In genomic region chr4:176425035-176425434, GRCh38 we compare ENCODE assay signal across 23 cellular contexts.
DNase-seq lines count a peak whose midpoint lies in the region; ATAC-seq and TF ChIP-seq lines count a peak whose summit lies in the region.
"Had no signal": no experiment of that assay in that cellular context is flagged by ENCODE, and none has a peak within 500 bp of the region (broad histone marks: within the 10 kb centered on the region; RNA-seq: fewer than 3 reads in every experiment).

No MANE protein-coding gene starts in this region.

- H3K36me3 ChIP-seq in SK-N-SH (replicated peaks in 1 of 2; ENCODE audit: control insufficient read depth in 1 of 2, insufficient read depth in 2 of 2, low read length in 1 of 2), result no peaks in the 10 kb centered on the region
- H3K36me3 ChIP-seq in RWPE2 (ENCODE audit: low read depth), result no peaks in the 10 kb centered on the region
- H3K36me3 ChIP-seq in left ventricle myocardium inferior, result no peaks in the 10 kb centered on the region
- H3K36me3 ChIP-seq: BE2C, neural progenitor cell, sigmoid colon had no signal

- no peaks in the 10 kb centered on the region for H3K9me3 ChIP-seq in SK-N-SH
- H3K9me3 ChIP-seq in RWPE2 (ENCODE audit: severe bottlenecking), result no peaks in the 10 kb centered on the region
- no peaks in the 10 kb centered on the region for H3K9me3 ChIP-seq in left ventricle myocardium inferior (replicated peaks)
- H3K9me3 ChIP-seq: BE2C, sigmoid colon had no signal

- no peaks in the 10 kb centered on the region for H4K20me1 ChIP-seq in SK-N-SH (ENCODE audit: insufficient read depth)

- H3K9ac ChIP-seq in SK-N-SH, result no peak overlapping the region
- H3K9ac ChIP-seq: neural progenitor cell had no signal

- H3K4me3 ChIP-seq in SK-N-SH (ENCODE audit: low read depth in 2 of 2, low read length in 1 of 2), result no peak overlapping the region
- H3K4me3 ChIP-seq in RWPE2 (ENCODE audit: severe bottlenecking), result no peak overlapping the region
- H3K4me3 ChIP-seq in left ventricle myocardium inferior, result no peak overlapping the region
- H3K4me3 ChIP-seq: neural progenitor cell, sigmoid colon had no signal

- TF ChIP-seq RAD21 in SK-N-SH (IDR thresholded peaks at IDR 0.05; ENCODE audit: low read length), result no peak

- intact Hi-C loops in left ventricle myocardium inferior (cut with micrococcal nuclease), result no loop called here

- no peaks in the 10 kb centered on the region for H3K79me2 ChIP-seq in SK-N-SH (ENCODE audit: insufficient read depth)

- POLR2A ChIA-PET in SK-N-SH (lab: Yijun Ruan, JAX), result no interaction called here

- ATAC-seq in SK-N-SH treated with all-trans-retinoic acid at 6 μM for 48 hours (no peak), RWPE2 (ENCODE audit: low read depth) (peak; percentile 84)
- ATAC-seq: WTC11 had no signal

- DNase-seq in SK-N-SH (no peak), RWPE2 (ENCODE audit: low spot score) (no peak), fibroblast of peridontal ligament (ENCODE audit: extremely low read depth) (peak; percentile 42), NK-92 (lab: John Stamatoyannopoulos, UW; ENCODE audit: unreplicated experiment) (no peak), left ventricle myocardium inferior (no peak), 8988T (no peak)
- DNase-seq in stimulated activated CD4-positive, alpha-beta T cell treated with anti-CD3 and anti-CD28 coated beads, Interleukin-2, amount 100 ng/mL, for 48 hours, result no peak
- DNase-seq: activated CD4-positive, alpha-beta memory T cell treated with anti-CD3 and anti-CD28 coated beads for 36 hours; activated CD8-positive, alpha-beta memory T cell treated with anti-CD3 and anti-CD28 coated beads, Interleukin-2, amount 50 U/mL, for 48 hours; BE2C; DMS53; erythroblast; NCI-H1092; NCI-H2029; NCI-H345; SHP77; sigmoid colon; SW 1271; trophoblast cell had no signal

- H3K4me1 ChIP-seq in SK-N-SH (ENCODE audit: control insufficient read depth in 1 of 2, insufficient read depth in 2 of 2, low read depth in 1 of 2, low read length in 1 of 2) (no peaks in the 10 kb centered on the region; a peak in 1 of 4 replicates), RWPE2 (ENCODE audit: insufficient read depth, poor library complexity, severe bottlenecking) (peaks cover 21% of the 10 kb centered on the region), left ventricle myocardium inferior (no peaks in the 10 kb centered on the region)
- H3K4me1 ChIP-seq: BE2C, neural progenitor cell, sigmoid colon had no signal

- TF ChIP-seq EP300 in SK-N-SH (IDR thresholded peaks at IDR 0.05; ENCODE audit: borderline replicate concordance in 1 of 2, low read depth in 1 of 2, low read length in 1 of 2), result peak in 1 of 2 experiments; percentile 64; a peak in 1 of 4 replicates

- peaks cover 4% of the 10 kb centered on the region for H3F3A ChIP-seq in SK-N-SH (replicated peaks; ENCODE audit: insufficient read depth)

- H3K4me2 ChIP-seq in SK-N-SH, result no peak overlapping the region; the same call in 1 of the 2 replicates
- H3K4me2 ChIP-seq: neural progenitor cell had no signal

- H3K27ac ChIP-seq in SK-N-SH (ENCODE audit: low read depth in 2 of 2, low read length in 1 of 2), result peak overlapping the region in 1 of 2 experiments; percentile 65; a peak in 1 of 4 replicates
- H3K27ac ChIP-seq in RWPE2 (ENCODE audit: poor library complexity, severe bottlenecking), result peak overlapping the region; percentile 48
- no peak overlapping the region for H3K27ac ChIP-seq in left ventricle myocardium inferior (replicated peaks)
- H3K27ac ChIP-seq: 22Rv1, neural progenitor cell, sigmoid colon had no signal

- no peak for TF ChIP-seq CTCF in SK-N-SH (IDR thresholded peaks at IDR 0.05)
- TF ChIP-seq CTCF in RWPE2 (IDR thresholded peaks at IDR 0.05; ENCODE audit: poor library complexity, severe bottlenecking), result no peak
- TF ChIP-seq CTCF in left ventricle myocardium inferior (IDR thresholded peaks at IDR 0.05; ENCODE audit: borderline replicate concordance), result no peak

- H2AFZ ChIP-seq in SK-N-SH (ENCODE audit: low read depth), result no peak overlapping the region
- H2AFZ ChIP-seq: neural progenitor cell had no signal

- H3K27me3 ChIP-seq in SK-N-SH (ENCODE audit: insufficient read depth) (no peaks in the 10 kb centered on the region), RWPE2 (ENCODE audit: insufficient read depth, poor library complexity, severe bottlenecking) (no peaks in the 10 kb centered on the region), left ventricle myocardium inferior (ENCODE audit: low read depth) (no peaks in the 10 kb centered on the region)
- H3K27me3 ChIP-seq: BE2C, neural progenitor cell, sigmoid colon had no signal

- CTCF ChIA-PET in SK-N-SH (lab: Yijun Ruan, JAX), result no interaction called here

- 7% methylated on average over 2 of the region's 2 CpGs for WGBS in SK-N-SH (ENCODE audit: low lambda C conversion rate)

- H3K9me2 ChIP-seq in SK-N-SH, result no peaks in the 10 kb centered on the region

TF ChIP-seq in SK-N-SH, 30 proteins besides CTCF, POLR2A, EP300 and RAD21:
- no peak for TF ChIP-seq CHD2 (IDR thresholded peaks at IDR 0.05; ENCODE audit: low read length, partially characterized antibody)
- peak; percentile 7; the same call in 1 of the 2 replicates for TF ChIP-seq FOSL2 (IDR thresholded peaks at IDR 0.05; ENCODE audit: borderline replicate concordance, low read depth)
- TF ChIP-seq PBX3 (IDR thresholded peaks at IDR 0.05), result peak; percentile 56; the same call in 1 of the 2 replicates
- peak; percentile 32; the same call in 1 of the 2 replicates for TF ChIP-seq TCF12 (IDR thresholded peaks at IDR 0.05)
TF ChIP-seq in SK-N-SH: peak in this region for 3.

TF ChIP-seq in SK-N-SH treated with all-trans-retinoic acid at 6 μM for 48 hours, 23 proteins besides CTCF, POLR2A, EP300 and RAD21:
- TF ChIP-seq ZNF8 (CRISPR knock-in tag; IDR thresholded peaks at IDR 0.05) (no peak), ARNTL (CRISPR knock-in tag; IDR thresholded peaks at IDR 0.05; ENCODE audit: borderline replicate concordance, low read depth) (no peak)
- TF ChIP-seq, protein P1, sequence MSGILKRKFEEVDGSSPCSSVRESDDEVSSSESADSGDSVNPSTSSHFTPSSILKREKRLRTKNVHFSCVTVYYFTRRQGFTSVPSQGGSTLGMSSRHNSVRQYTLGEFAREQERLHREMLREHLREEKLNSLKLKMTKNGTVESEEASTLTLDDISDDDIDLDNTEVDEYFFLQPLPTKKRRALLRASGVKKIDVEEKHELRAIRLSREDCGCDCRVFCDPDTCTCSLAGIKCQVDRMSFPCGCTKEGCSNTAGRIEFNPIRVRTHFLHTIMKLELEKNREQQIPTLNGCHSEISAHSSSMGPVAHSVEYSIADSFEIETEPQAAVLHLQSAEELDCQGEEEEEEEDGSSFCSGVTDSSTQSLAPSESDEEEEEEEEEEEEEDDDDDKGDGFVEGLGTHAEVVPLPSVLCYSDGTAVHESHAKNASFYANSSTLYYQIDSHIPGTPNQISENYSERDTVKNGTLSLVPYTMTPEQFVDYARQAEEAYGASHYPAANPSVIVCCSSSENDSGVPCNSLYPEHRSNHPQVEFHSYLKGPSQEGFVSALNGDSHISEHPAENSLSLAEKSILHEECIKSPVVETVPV (CRISPR knock-in tag; IDR thresholded peaks at IDR 0.05), result no peak
